ENCODE assay signal across 11 cellular contexts in genomic region chr17:10652984-10653680, GRCh38. TPM values are rescaled to one million over a fixed set of nuclear protein-coding genes. Genes with fewer than 3 reads are reported as not detected.
DNase-seq lines count a peak whose midpoint lies in the region; ATAC-seq and TF ChIP-seq lines count a peak whose summit lies in the region.
"Had no signal": no experiment of that assay in that cellular context is flagged by ENCODE, and none has a peak within 500 bp of the region (broad histone marks: within the 10 kb centered on the region; RNA-seq: fewer than 3 reads in every experiment).

No MANE protein-coding gene starts in this region.

- no peak for TF ChIP-seq POLR2A in esophagus squamous epithelium (IDR thresholded peaks at IDR 0.05)

- DNase-seq in Daoy (ENCODE audit: low read depth): peak; percentile 36
- peak; percentile 26 to 34 for DNase-seq in activated T-cell treated with anti-CD3 and anti-CD28 coated beads, Interleukin-2, amount 50 U/mL, for 48 hours
- DNase-seq in natural killer cell treated with Interleukin-12 subunit alpha and Interleukin-12 subunit beta and Interleukin-15 and Interleukin-18, amount 100 ng/mL, for 72 hours (ENCODE audit: low spot score): no peak
- no peak for DNase-seq in NOMO-1 (lab: John Stamatoyannopoulos, UW; ENCODE audit: unreplicated experiment in 2 of 2)
- no peak for DNase-seq in germinal center (ENCODE audit: low spot score)
- no peak for DNase-seq in esophagus squamous epithelium (lab: John Stamatoyannopoulos, UW)
- DNase-seq: activated CD8-positive, alpha-beta memory T cell treated with anti-CD3 and anti-CD28 coated beads, Interleukin-2, amount 50 U/mL, for 4 hours; brain microvascular endothelial cell; GOT3; retina had no signal

- peak overlapping the region; percentile 20 for H3K4me3 Mint-ChIP-seq in natural killer cell treated with Interleukin-12 subunit alpha and Interleukin-12 subunit beta and Interleukin-15 and Interleukin-18, amount 100 ng/mL, for 72 hours

- no peaks in the 10 kb centered on the region for H3K27me3 ChIP-seq in esophagus squamous epithelium
- H3K27me3 ChIP-seq: brain microvascular endothelial cell had no signal

- 71 to 79% methylated on average over 3 to 9 of the region's 11 CpGs for WGBS in esophagus squamous epithelium, 2 donors

- peak overlapping the region in 1 of 2 donors; percentile 29 for H3K27ac Mint-ChIP-seq in natural killer cell treated with Interleukin-12 subunit alpha and Interleukin-12 subunit beta and Interleukin-15 and Interleukin-18, amount 100 ng/mL, for 72 hours

- no peaks in the 10 kb centered on the region for H3K36me3 Mint-ChIP-seq in natural killer cell treated with Interleukin-12 subunit alpha and Interleukin-12 subunit beta and Interleukin-15 and Interleukin-18, amount 100 ng/mL, for 72 hours

- no peaks in the 10 kb centered on the region for H3K36me3 ChIP-seq in esophagus squamous epithelium
- H3K36me3 ChIP-seq: brain microvascular endothelial cell had no signal

- H3K9me3 Mint-ChIP-seq in natural killer cell treated with Interleukin-12 subunit alpha and Interleukin-12 subunit beta and Interleukin-15 and Interleukin-18, amount 100 ng/mL, for 72 hours: no peaks in the 10 kb centered on the region

- peak; percentile 67 for ATAC-seq in GM19372 (IDR thresholded peaks at IDR 0.05; ENCODE audit: low read depth, unreplicated experiment)
- ATAC-seq in natural killer cell treated with Interleukin-12 subunit alpha and Interleukin-12 subunit beta and Interleukin-15 and Interleukin-18, amount 100 ng/mL, for 72 hours: peak in 1 of 2 donors; percentile 53

- H3K9me3 ChIP-seq in esophagus squamous epithelium: no peaks in the 10 kb centered on the region

- H3K4me1 Mint-ChIP-seq in natural killer cell treated with Interleukin-12 subunit alpha and Interleukin-12 subunit beta and Interleukin-15 and Interleukin-18, amount 100 ng/mL, for 72 hours (ENCODE audit: low read depth in 2 of 2): peaks cover 23 to 31% of the 10 kb centered on the region in 2 donors

- TF ChIP-seq CTCF in esophagus squamous epithelium (IDR thresholded peaks at IDR 0.05): no peak

- H3K4me3 ChIP-seq in esophagus squamous epithelium: no peak overlapping the region

- peaks cover 4 to 8% of the 10 kb centered on the region in 2 donors for H3K27me3 Mint-ChIP-seq in natural killer cell treated with Interleukin-12 subunit alpha and Interleukin-12 subunit beta and Interleukin-15 and Interleukin-18, amount 100 ng/mL, for 72 hours

- H3K27ac ChIP-seq in esophagus squamous epithelium: no peak overlapping the region
- H3K27ac ChIP-seq: brain microvascular endothelial cell had no signal

- intact Hi-C loops in esophagus squamous epithelium (cut with DNase I): no loop called here

- H3K4me1 ChIP-seq in esophagus squamous epithelium: no peaks in the 10 kb centered on the region

RNA-seq across cellular contexts. Expression of gene MYH3, which starts 4.0 kb away (rescaled TPM):
- total RNA-seq in Daoy (2014; rRNA removed; shearing (Covaris generic)): 0.63 and 0.80 TPM in 2 replicates
- 1 to 10 TPM; 4.2 to 5.9 TPM for total RNA-seq in natural killer cell treated with Interleukin-12 subunit alpha and Interleukin-12 subunit beta and Interleukin-15 and Interleukin-18, amount 100 ng/mL, for 72 hours
- total RNA-seq in esophagus squamous epithelium: 1 to 10 TPM in 2 of 4 donors, under 1 TPM in 1, not detected in 1; 0.64 to 1.6 (median 1.5) TPM

RNA-seq across cellular contexts. Expression of gene SCO1, which starts 44.2 kb away (rescaled TPM):
- total RNA-seq in Daoy (2014; rRNA removed; shearing (Covaris generic)): 45.6 and 45.7 TPM in 2 replicates
- 10 to 100 TPM; 28.3 to 33.8 TPM for total RNA-seq in natural killer cell treated with Interleukin-12 subunit alpha and Interleukin-12 subunit beta and Interleukin-15 and Interleukin-18, amount 100 ng/mL, for 72 hours
- total RNA-seq in esophagus squamous epithelium: 10 to 100 TPM; 15.4 to 25.6 (median 20.3) TPM

RNA-seq across cellular contexts. Expression of gene ADPRM, which starts 44.3 kb away (rescaled TPM):
- total RNA-seq in Daoy (2014; rRNA removed; shearing (Covaris generic)): 8.6 and 12.3 TPM in 2 replicates
- 1 to 10 TPM; 7.8 to 9.4 TPM for total RNA-seq in natural killer cell treated with Interleukin-12 subunit alpha and Interleukin-12 subunit beta and Interleukin-15 and Interleukin-18, amount 100 ng/mL, for 72 hours
- 10 to 100 TPM in 1 of 4 donors, 1 to 10 TPM in 3; 3.3 to 11.8 (median 4.4) TPM for total RNA-seq in esophagus squamous epithelium

Comparison
In these comparisons a context has a peak if more than half of its experiments do, and no peak if none do; other contexts are left out.
1. DNase-seq: peak in Daoy (single experiment) and activated T-cell treated with anti-CD3 and anti-CD28 coated beads, Interleukin-2, amount 50 U/mL, for 48 hours (2 of 2); none in natural killer cell treated with Interleukin-12 subunit alpha and Interleukin-12 subunit beta and Interleukin-15 and Interleukin-18, amount 100 ng/mL, for 72 hours (single experiment), NOMO-1 (0 of 2), germinal center (single experiment) and esophagus squamous epithelium (single experiment).